Comparison of ENCODE assay signal across 15 cellular contexts in the genomic region with DNA sequence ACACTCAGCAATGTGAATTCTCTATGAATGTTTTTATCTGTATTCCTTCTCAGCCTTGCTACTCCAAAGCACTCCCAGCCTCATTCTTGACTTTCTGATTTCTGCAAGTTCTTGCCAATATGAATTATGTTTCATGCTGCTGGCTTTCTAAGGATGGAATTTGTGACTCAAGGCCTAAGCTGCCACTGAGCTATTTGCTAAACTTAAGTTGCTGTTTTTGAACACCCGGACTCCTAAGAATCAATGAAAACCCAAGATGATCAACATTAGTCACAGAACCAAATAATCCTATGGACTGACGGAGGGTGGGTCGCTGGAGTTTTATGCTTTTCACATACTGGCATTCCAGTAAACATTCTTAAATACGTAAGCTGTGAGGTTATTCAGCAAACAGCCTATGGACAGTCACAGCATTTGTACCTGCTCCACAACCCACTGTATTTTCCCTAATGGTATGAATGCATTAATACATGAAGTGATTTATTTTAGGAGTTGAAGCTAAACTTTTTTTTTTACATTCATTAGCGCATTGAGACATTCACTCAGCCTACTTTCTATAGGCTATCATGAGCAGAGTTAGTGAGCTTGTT. TPM values are rescaled to one million over a fixed set of nuclear protein-coding genes. Genes with fewer than 3 reads are reported as not detected.
A peak's percentile ranks its signal among the peaks of the same experiment; 100 is the strongest.
DNase-seq lines count a peak whose midpoint lies in the region; ATAC-seq and TF ChIP-seq lines count a peak whose summit lies in the region.
"Had no signal": no experiment of that assay in that cellular context is flagged by ENCODE, and none has a peak within 500 bp of the region (broad histone marks: within the 10 kb centered on the region; RNA-seq: fewer than 3 reads in every experiment).

No MANE protein-coding gene starts in this region.

- H3K36me3 ChIP-seq in mesenchymal stem cell (ENCODE audit: control insufficient read depth in 1 of 2, insufficient read depth in 2 of 2, low read depth in 1 of 2, low read length in 2 of 2), result no peaks in the 10 kb centered on the region
- H3K36me3 ChIP-seq: HAP-1 had no signal

- peaks cover 2% of the 10 kb centered on the region for H3K4me1 ChIP-seq in mesenchymal stem cell (ENCODE audit: control insufficient read depth, insufficient read depth, low read depth, low read length)
- H3K4me1 ChIP-seq: HAP-1 had no signal

- H4K8ac ChIP-seq in mesenchymal stem cell (ENCODE audit: low read length), result no peak overlapping the region

- H3K27me3 ChIP-seq in mesenchymal stem cell (ENCODE audit: control insufficient read depth in 1 of 2, insufficient read depth in 1 of 2, low read length in 2 of 2), result no peaks in the 10 kb centered on the region

- 38% methylated on average over 3 of the region's 5 CpGs for whole genome bisulfite sequencing in mesenchymal stem cell

- peak overlapping the region; percentile 62 for H3K27ac ChIP-seq in mesenchymal stem cell (ENCODE audit: low read length, poor library complexity, severe bottlenecking)

- H3K23ac ChIP-seq in mesenchymal stem cell (ENCODE audit: low read length in 2 of 2), result no peak overlapping the region

- peak overlapping the region; percentile 72 for H3K27ac Mint-ChIP-seq in chondrocyte (ENCODE audit: unreplicated experiment)
- peak overlapping the region; percentile 88 for H3K27ac Mint-ChIP-seq in type B pancreatic cell
- H3K27ac Mint-ChIP-seq in stimulated activated naive CD8-positive, alpha-beta T cell treated with anti-CD3 and anti-CD28 coated beads, Interleukin-15, amount 100 ng/mL, for 72 hours, result no peak overlapping the region
- H3K27ac Mint-ChIP-seq: activated CD8-positive, alpha-beta memory T cell treated with anti-CD3 and anti-CD28 coated beads, Interleukin-2, amount 10 ng/mL, durations not matched to agents 7 days and 5 days; dendritic cell treated with granulocyte-macrophage colony-stimulating factor and Interleukin-4, amounts not matched to agents 40 ng/mL and 50 ng/mL, for 4 days had no signal

- H3K4me2 ChIP-seq in mesenchymal stem cell (ENCODE audit: low read length, poor library complexity, severe bottlenecking), result no peak overlapping the region

- ATAC-seq in GM21786 (IDR thresholded peaks at IDR 0.05; ENCODE audit: unreplicated experiment), result no peak
- ATAC-seq in stimulated activated naive CD8-positive, alpha-beta T cell treated with anti-CD3 and anti-CD28 coated beads, Interleukin-15, amount 100 ng/mL, for 72 hours, result no peak
- ATAC-seq in HG03378 (IDR thresholded peaks at IDR 0.05; ENCODE audit: unreplicated experiment), result no peak
- ATAC-seq: activated CD8-positive, alpha-beta memory T cell treated with anti-CD3 and anti-CD28 coated beads, Interleukin-2, amount 10 ng/mL, durations not matched to agents 7 days and 5 days had no signal

- TF ChIP-seq CTCF in chondrocyte (IDR thresholded peaks at IDR 0.05), result no peak
- no peak for TF ChIP-seq CTCF in type B pancreatic cell (conservative IDR thresholded peaks at IDR 0.05)

- H3K4ac ChIP-seq in mesenchymal stem cell (ENCODE audit: low read depth in 1 of 2, low read length in 2 of 2), result no peak overlapping the region

- H3K4me3 ChIP-seq in mesenchymal stem cell (ENCODE audit: insufficient read depth in 1 of 2, low read depth in 1 of 2, low read length in 2 of 2), result no peak overlapping the region
- H3K4me3 ChIP-seq: HAP-1 had no signal

- no peak overlapping the region for H4K91ac ChIP-seq in mesenchymal stem cell (ENCODE audit: low read length)

- H3K4me1 Mint-ChIP-seq in chondrocyte (ENCODE audit: low read depth) (peaks cover 63% of the 10 kb centered on the region), type B pancreatic cell (ENCODE audit: unreplicated experiment) (peaks cover 6% of the 10 kb centered on the region)
- no peaks in the 10 kb centered on the region for H3K4me1 Mint-ChIP-seq in stimulated activated naive CD8-positive, alpha-beta T cell treated with anti-CD3 and anti-CD28 coated beads, Interleukin-15, amount 100 ng/mL, for 72 hours
- H3K4me1 Mint-ChIP-seq: activated CD8-positive, alpha-beta memory T cell treated with anti-CD3 and anti-CD28 coated beads, Interleukin-2, amount 10 ng/mL, durations not matched to agents 7 days and 5 days had no signal

- no peaks in the 10 kb centered on the region for H3K9me3 Mint-ChIP-seq in chondrocyte (ENCODE audit: low read depth)
- no peaks in the 10 kb centered on the region for H3K9me3 Mint-ChIP-seq in type B pancreatic cell
- no peaks in the 10 kb centered on the region for H3K9me3 Mint-ChIP-seq in stimulated activated naive CD8-positive, alpha-beta T cell treated with anti-CD3 and anti-CD28 coated beads, Interleukin-15, amount 100 ng/mL, for 72 hours
- H3K9me3 Mint-ChIP-seq: dendritic cell treated with granulocyte-macrophage colony-stimulating factor and Interleukin-4, amounts not matched to agents 40 ng/mL and 50 ng/mL, for 4 days had no signal

- no peak overlapping the region for H2BK120ac ChIP-seq in mesenchymal stem cell (ENCODE audit: low read depth, low read length)

- H3K14ac ChIP-seq in mesenchymal stem cell (ENCODE audit: low read length in 2 of 2), result no peak overlapping the region

- DNase-seq in HS-27A (ENCODE audit: low read depth) (peak; percentile 68), chondrocyte (ENCODE audit: low spot score) (no peak), mesenchymal stem cell (peak; percentile 77), type B pancreatic cell (ENCODE audit: extremely low spot score, unreplicated experiment) (no peak), middle frontal gyrus (ENCODE audit: extremely low spot score, low spot score) (no peak)
- no peak for DNase-seq in stimulated activated naive CD8-positive, alpha-beta T cell treated with anti-CD3 and anti-CD28 coated beads, Interleukin-15, amount 100 ng/mL, for 72 hours
- DNase-seq: activated CD8-positive, alpha-beta memory T cell treated with anti-CD3 and anti-CD28 coated beads, Interleukin-2, amount 10 ng/mL, durations not matched to agents 7 days and 5 days; activated naive CD4-positive, alpha-beta T cell treated with anti-CD3 and anti-CD28 coated beads, Interleukin-2, amount 50 U/mL, for 16 hours; kidney glomerular epithelial cell; MM.1S; stimulated activated naive CD4-positive, alpha-beta T cell had no signal

- H3K79me1 ChIP-seq in mesenchymal stem cell (replicated peaks; ENCODE audit: low read length, poor library complexity, severe bottlenecking), result no peaks in the 10 kb centered on the region

- no peak overlapping the region for H2AK5ac ChIP-seq in mesenchymal stem cell (ENCODE audit: low read length, severe bottlenecking)

- no peak overlapping the region for H2BK5ac ChIP-seq in mesenchymal stem cell (ENCODE audit: low read depth, low read length, poor library complexity, severe bottlenecking)

- no peak overlapping the region for H2AFZ ChIP-seq in mesenchymal stem cell (ENCODE audit: low read depth, low read length)

- H2BK12ac ChIP-seq in mesenchymal stem cell (ENCODE audit: low read length in 2 of 2), result no peak overlapping the region

- no peak overlapping the region for H3K18ac ChIP-seq in mesenchymal stem cell (ENCODE audit: low read depth in 1 of 2, low read length in 2 of 2)

- no peak overlapping the region for H2BK15ac ChIP-seq in mesenchymal stem cell (ENCODE audit: low read depth, poor library complexity, severe bottlenecking)

- H3K36me3 Mint-ChIP-seq in chondrocyte (ENCODE audit: low read depth) (no peaks in the 10 kb centered on the region), type B pancreatic cell (no peaks in the 10 kb centered on the region)
- H3K36me3 Mint-ChIP-seq: activated CD8-positive, alpha-beta memory T cell treated with anti-CD3 and anti-CD28 coated beads, Interleukin-2, amount 10 ng/mL, durations not matched to agents 7 days and 5 days had no signal

- peak overlapping the region; percentile 34 for H3K9ac ChIP-seq in mesenchymal stem cell (ENCODE audit: low read length)

- no peaks in the 10 kb centered on the region for H3K9me3 ChIP-seq in mesenchymal stem cell (ENCODE audit: control insufficient read depth, low read length)
- H3K9me3 ChIP-seq: HAP-1 had no signal

- H3K4me3 Mint-ChIP-seq in chondrocyte (ENCODE audit: unreplicated experiment) (no peak overlapping the region), type B pancreatic cell (peak overlapping the region; percentile 4)
- no peak overlapping the region for H3K4me3 Mint-ChIP-seq in stimulated activated naive CD8-positive, alpha-beta T cell treated with anti-CD3 and anti-CD28 coated beads, Interleukin-15, amount 100 ng/mL, for 72 hours
- H3K4me3 Mint-ChIP-seq: activated CD8-positive, alpha-beta memory T cell treated with anti-CD3 and anti-CD28 coated beads, Interleukin-2, amount 10 ng/mL, durations not matched to agents 7 days and 5 days; dendritic cell treated with granulocyte-macrophage colony-stimulating factor and Interleukin-4, amounts not matched to agents 40 ng/mL and 50 ng/mL, for 4 days had no signal

- H3K27me3 Mint-ChIP-seq in chondrocyte (ENCODE audit: low read depth), result no peaks in the 10 kb centered on the region
- no peaks in the 10 kb centered on the region for H3K27me3 Mint-ChIP-seq in type B pancreatic cell
- peaks cover 2% of the 10 kb centered on the region for H3K27me3 Mint-ChIP-seq in stimulated activated naive CD8-positive, alpha-beta T cell treated with anti-CD3 and anti-CD28 coated beads, Interleukin-15, amount 100 ng/mL, for 72 hours

RNA-seq across cellular contexts. Expression of a gene that starts 8.2 kb away (rescaled TPM):
- total RNA-seq in chondrocyte (191 to 231 TPM (median 222 TPM) in 3 replicates), type B pancreatic cell (ENCODE audit: low replicate concordance) (23.6 and 57.2 TPM in 2 replicates)
- polyA plus RNA-seq in mesenchymal stem cell (2013, experiment 1 of 2), result 40.5 TPM
- 41.6 TPM for polyA plus RNA-seq in mesenchymal stem cell (2013, experiment 2 of 2)

Comparison
In these comparisons a context has a peak if more than half of its experiments do, and no peak if none do; other contexts are left out.
1. DNase-seq: peak in HS-27A (single experiment) and mesenchymal stem cell (single experiment); none in chondrocyte (single experiment), type B pancreatic cell (single experiment), middle frontal gyrus (single experiment) and stimulated activated naive CD8-positive, alpha-beta T cell treated with anti-CD3 and anti-CD28 coated beads, Interleukin-15, amount 100 ng/mL, for 72 hours (0 of 2).
2. H3K27ac Mint-ChIP-seq: peak in chondrocyte (single experiment) and type B pancreatic cell (single experiment); none in stimulated activated naive CD8-positive, alpha-beta T cell treated with anti-CD3 and anti-CD28 coated beads, Interleukin-15, amount 100 ng/mL, for 72 hours (0 of 2).